Comparison of ENCODE assay signal across 9 cellular contexts in genomic region chr20:8305449-8305978, GRCh38.
A peak's percentile ranks its signal among the peaks of the same experiment; 100 is the strongest.
DNase-seq lines count a peak whose midpoint lies in the region; ATAC-seq, FAIRE-seq and TF ChIP-seq lines count a peak whose summit lies in the region.
"Had no signal": no experiment of that assay in that cellular context is flagged by ENCODE, and none has a peak within 500 bp of the region (broad histone marks: within the 10 kb centered on the region; RNA-seq: fewer than 3 reads in every experiment).

No MANE protein-coding gene starts in this region.

- no peak overlapping the region for H3K18ac ChIP-seq in H1 (ENCODE audit: extremely low read depth, low read length)

- H2BK120ac ChIP-seq in H1 (replicated peaks; ENCODE audit: low read depth, low read length) = no peak overlapping the region

- H3K9me3 ChIP-seq in breast epithelium (no peaks in the 10 kb centered on the region), H1 (ENCODE audit: insufficient read depth in 2 of 2, low read depth in 1 of 2, low read length in 1 of 2) (no peaks in the 10 kb centered on the region), transverse colon (no peaks in the 10 kb centered on the region)

- TF ChIP-seq POLR2A in breast epithelium (IDR thresholded peaks at IDR 0.05) = no peak
- TF ChIP-seq POLR2A in H1 (IDR thresholded peaks at IDR 0.05; ENCODE audit: control extremely low read depth in 1 of 2, low read depth in 2 of 2, low read length in 2 of 2) = no peak
- no peak for TF ChIP-seq POLR2A in transverse colon (IDR thresholded peaks at IDR 0.05)

- no peak for TF ChIP-seq EP300 in H1 (IDR thresholded peaks at IDR 0.05; ENCODE audit: borderline replicate concordance in 1 of 2, low read depth in 2 of 2, low read length in 2 of 2)
- no peak for TF ChIP-seq EP300 in transverse colon (IDR thresholded peaks at IDR 0.05; ENCODE audit: low read depth)

- H3K27me3 ChIP-seq in breast epithelium (no peaks in the 10 kb centered on the region), H1 (replicated peaks in 1 of 4; ENCODE audit: control insufficient read depth in 3 of 4, extremely low read depth in 1 of 4, insufficient read depth in 3 of 4, low read length in 3 of 4) (no peaks in the 10 kb centered on the region), transverse colon (no peaks in the 10 kb centered on the region)

- no peak overlapping the region for H2BK15ac ChIP-seq in H1 (ENCODE audit: low read length)

- H3K9me3 Mint-ChIP-seq in MCF 10A (ENCODE audit: unreplicated experiment) (no peaks in the 10 kb centered on the region), nephron (no peaks in the 10 kb centered on the region)

- H3K79me2 ChIP-seq in H1 (ENCODE audit: control insufficient read depth in 1 of 2, insufficient read depth in 2 of 2, low read length in 2 of 2) = no peaks in the 10 kb centered on the region

- H2BK20ac ChIP-seq in H1 (ENCODE audit: low read length) = no peak overlapping the region

- 30% methylated on average over 11 of the region's 11 CpGs; no CpG with 5 or more reads in 1 of the 2 experiments for WGBS in H1 (ENCODE audit: extremely low coverage in 1 of 2, insufficient coverage in 1 of 2, insufficient read length in 1 of 2, insufficient replicate concordance in 2 of 2, low coverage in 1 of 2, low lambda C conversion rate in 2 of 2, missing lambda C conversion rate in 1 of 2), 2 experiments
- 40 to 48% methylated on average over 1 to 11 of the region's 11 CpGs for WGBS in transverse colon (ENCODE audit: low coverage in 1 of 2), 2 donors

- H3K9ac ChIP-seq in H1 (replicated peaks in 1 of 4; ENCODE audit: extremely low read depth in 1 of 4, low read depth in 3 of 4, low read length in 3 of 4) = no peak overlapping the region

- no peak overlapping the region for H2BK5ac ChIP-seq in H1 (ENCODE audit: low read depth, low read length)

- H4K20me1 ChIP-seq in H1 (replicated peaks in 1 of 2; ENCODE audit: control insufficient read depth in 1 of 2, insufficient read depth in 2 of 2, low read length in 2 of 2) = no peaks in the 10 kb centered on the region

- POLR2A ChIA-PET in MCF 10A (lab: Yijun Ruan, JAX) = no interaction called here
- POLR2A ChIA-PET in H1 (lab: Charles Lee; ENCODE audit: partially characterized antibody) = no interaction called here

- 0 out of 2 replicates have a peak overlapping the region, but pooled peaks have one; percentile 47 for H2AFZ ChIP-seq in H1 (ENCODE audit: low read length)

- in situ Hi-C loops in transverse colon (cut with MboI; ENCODE audit: low pct_ligation_motif_present in 1 of 4, low pct_unique_long_range_greater_than_20kb in 1 of 4, low sequenced_read_pairs in 3 of 4) = loop anchor here in 2 of 4 donors (10.0 to 25.0 kb wide), 2 partner anchors 168 to 171 kb away; partner anchors contain the start of gene PLCB1 (in 2 of the 2)

- H4K5ac ChIP-seq in H1 (ENCODE audit: insufficient read length, low read depth, low read length) = no peak overlapping the region

- H3K27ac Mint-ChIP-seq in MCF 10A (ENCODE audit: low read depth, unreplicated experiment) = no peak overlapping the region
- peak overlapping the region in 2 of 3 experiments; percentile 36 to 43 for H3K27ac Mint-ChIP-seq in nephron

- H3K27ac ChIP-seq in breast epithelium (no peak overlapping the region), H1 (ENCODE audit: low read depth, low read length) (no peak overlapping the region), transverse colon (no peak overlapping the region)
- H3K27ac ChIP-seq: skin epidermis had no signal

- H3K56ac ChIP-seq in H1 (replicated peaks; ENCODE audit: insufficient read length, low read depth, low read length) = no peak overlapping the region

- TF ChIP-seq CTCF in MCF 10A (IDR thresholded peaks at IDR 0.05; ENCODE audit: unreplicated experiment) (peak; percentile 54), breast epithelium (IDR thresholded peaks at IDR 0.05) (peak in 1 of 3 donors; percentile 32), H1 (IDR thresholded peaks at IDR 0.05; ENCODE audit: control extremely low read depth in 1 of 3, insufficient read depth in 1 of 3, low read depth in 1 of 3, low read length in 3 of 3) (peak; percentile 77 to 91 (median 79)), nephron (IDR thresholded peaks at IDR 0.05; ENCODE audit: unreplicated experiment in 3 of 3) (peak; percentile 32 to 53 (median 50)), transverse colon (IDR thresholded peaks at IDR 0.05) (peak; percentile 36 to 68 (median 48))

- CTCF ChIA-PET in MCF 10A (lab: Yijun Ruan, JAX) = interaction anchor here (0.6 to 1.7 kb wide), 3 partner anchors 80 to 183 kb away, joined by 3 to 4 read pairs (median 3); no protein-coding TSS in a partner anchor
- CTCF ChIA-PET in H1 (lab: Charles Lee; ENCODE audit: partially characterized antibody) = interaction anchor here (0.8 to 3.2 kb wide), 12 partner anchors 8 to 415 kb away, joined by 3 to 21 read pairs (median 4); no protein-coding TSS in a partner anchor

- no peak overlapping the region for H2BK12ac ChIP-seq in H1 (ENCODE audit: low read depth, low read length)

- no TSS peak for BruUV-seq in MCF 10A (replicated peaks; lab: Mats Ljungman, UMichigan)

- H3K27me3 Mint-ChIP-seq in MCF 10A (ENCODE audit: insufficient read depth, unreplicated experiment) = no peaks in the 10 kb centered on the region
- no peaks in the 10 kb centered on the region for H3K27me3 Mint-ChIP-seq in nephron (ENCODE audit: low read depth)

- no peak overlapping the region for H3K4me3 ChIP-seq in breast epithelium
- H3K4me3 ChIP-seq in H1 (ENCODE audit: extremely low read depth in 1 of 4, insufficient read depth in 2 of 4, low read depth in 3 of 4, low read length in 4 of 4) = no peak overlapping the region
- H3K4me3 ChIP-seq in transverse colon = no peak overlapping the region
- H3K4me3 ChIP-seq: skin epidermis had no signal

- TF ChIP-seq RAD21 in H1 (IDR thresholded peaks at IDR 0.05 in 1 of 2, conservative IDR thresholded peaks at IDR 0.05 in 1 of 2; ENCODE audit: low read depth in 2 of 2, low read length in 2 of 2) = peak; percentile 64 to 71

- no peak overlapping the region for H3K4ac ChIP-seq in H1 (replicated peaks; ENCODE audit: insufficient read length, low read depth, low read length)

- H3K14ac ChIP-seq in H1 (ENCODE audit: insufficient read length) = no peak overlapping the region

- H2AK5ac ChIP-seq in H1 (ENCODE audit: low read depth, low read length) = no peak overlapping the region

- no peaks in the 10 kb centered on the region for H3K23me2 ChIP-seq in H1 (ENCODE audit: low read depth, low read length)

- peak; percentile 95 for ATAC-seq in HG02852 (IDR thresholded peaks at IDR 0.05; ENCODE audit: unreplicated experiment)

- intact Hi-C loops in MCF 10A (cut with micrococcal nuclease) = loop anchor here (1.0 kb wide), 1 partner anchor 173 kb away; the partner anchor contains the start of gene PLCB1
- intact Hi-C loops in breast epithelium (cut with DNase I; ENCODE audit: low total_unique reads) = no loop called here
- intact Hi-C loops in transverse colon (cut with DNase I; ENCODE audit: low total_unique reads) = no loop called here

- no peak overlapping the region for H4K8ac ChIP-seq in H1 (ENCODE audit: extremely low read depth, insufficient read depth, low read length)

- peak; percentile 79 for DNase-seq in MCF 10A (ENCODE audit: unreplicated experiment)
- no peak for DNase-seq in breast epithelium (ENCODE audit: low spot score in 2 of 2)
- peak; percentile 17 to 32 for DNase-seq in NCI-H1930 (lab: John Stamatoyannopoulos, UW)
- DNase-seq in activated CD4-positive, alpha-beta T cell treated with anti-CD3 and anti-CD28 coated beads, Interleukin-2, amount 50 U/mL, for 1 hour = peak; percentile 59
- DNase-seq in H1 (ENCODE audit: low read depth in 1 of 2, low spot score in 2 of 2) = peak; percentile 72 to 75
- DNase-seq in transverse colon = peak; percentile 53

- no peaks in the 10 kb centered on the region for H3K4me1 Mint-ChIP-seq in MCF 10A (ENCODE audit: insufficient read depth, unreplicated experiment)
- peaks cover 23% of the 10 kb centered on the region for H3K4me1 Mint-ChIP-seq in nephron

- H3K79me1 ChIP-seq in H1 (ENCODE audit: low read depth, low read length) = no peaks in the 10 kb centered on the region

- H3K4me1 ChIP-seq in breast epithelium (no peaks in the 10 kb centered on the region), H1 (replicated peaks in 1 of 4; ENCODE audit: control insufficient read depth in 3 of 4, insufficient read depth in 4 of 4, low read length in 3 of 4) (peaks cover 0 to 5% (median 2%) of the 10 kb centered on the region in 4 experiments; a peak in 4 of 7 replicates), transverse colon (peaks cover 0 to 4% (median 0%) of the 10 kb centered on the region in 4 donors)

- H4K91ac ChIP-seq in H1 (replicated peaks; ENCODE audit: insufficient read length, low read length) = no peak overlapping the region

- H3K36me3 Mint-ChIP-seq in MCF 10A (ENCODE audit: insufficient read depth, unreplicated experiment) (no peaks in the 10 kb centered on the region), nephron (ENCODE audit: low read depth) (no peaks in the 10 kb centered on the region)

- no peaks in the 10 kb centered on the region for H3K36me3 ChIP-seq in breast epithelium
- H3K36me3 ChIP-seq in H1 (ENCODE audit: control insufficient read depth in 2 of 4, insufficient read depth in 4 of 4, low read length in 3 of 4) = no peaks in the 10 kb centered on the region
- no peaks in the 10 kb centered on the region for H3K36me3 ChIP-seq in transverse colon

- no peak overlapping the region for H3K23ac ChIP-seq in H1 (ENCODE audit: insufficient read length)

- peak; percentile 96 for FAIRE-seq in H1 (lab: Jason Lieb, UNC)

- no peak overlapping the region for H3K4me2 ChIP-seq in H1 (ENCODE audit: insufficient read depth in 1 of 2, low read depth in 2 of 2, low read length in 2 of 2)

- H3K4me3 Mint-ChIP-seq in MCF 10A (ENCODE audit: unreplicated experiment) (no peak overlapping the region), nephron (no peak overlapping the region)

TF ChIP-seq in H1, 55 proteins besides CTCF, POLR2A, EP300 and RAD21 (continues in another document):
- TF ChIP-seq TCF12 (IDR thresholded peaks at IDR 0.05; ENCODE audit: low read depth, low read length) = peak; percentile 99
- TF ChIP-seq JUND (IDR thresholded peaks at IDR 0.05; ENCODE audit: low read length) = 0 out of 2 replicates have a peak, but pooled peaks have one; percentile 50
- TF ChIP-seq, protein P1, sequence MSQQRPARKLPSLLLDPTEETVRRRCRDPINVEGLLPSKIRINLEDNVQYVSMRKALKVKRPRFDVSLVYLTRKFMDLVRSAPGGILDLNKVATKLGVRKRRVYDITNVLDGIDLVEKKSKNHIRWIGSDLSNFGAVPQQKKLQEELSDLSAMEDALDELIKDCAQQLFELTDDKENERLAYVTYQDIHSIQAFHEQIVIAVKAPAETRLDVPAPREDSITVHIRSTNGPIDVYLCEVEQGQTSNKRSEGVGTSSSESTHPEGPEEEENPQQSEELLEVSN (IDR thresholded peaks at IDR 0.05) = no peak
- 0 out of 2 replicates have a peak, but pooled peaks have one; percentile 58 for TF ChIP-seq KDM1A (IDR thresholded peaks at IDR 0.05; ENCODE audit: borderline replicate concordance, low read length)
- TF ChIP-seq, protein P2, sequence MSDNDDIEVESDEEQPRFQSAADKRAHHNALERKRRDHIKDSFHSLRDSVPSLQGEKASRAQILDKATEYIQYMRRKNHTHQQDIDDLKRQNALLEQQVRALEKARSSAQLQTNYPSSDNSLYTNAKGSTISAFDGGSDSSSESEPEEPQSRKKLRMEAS (IDR thresholded peaks at IDR 0.05) = 0 out of 2 replicates have a peak, but pooled peaks have one; percentile 29
- TF ChIP-seq CHD1 (IDR thresholded peaks at IDR 0.05; ENCODE audit: low read depth, low read length) = no peak

Comparison
In these comparisons a context has a peak if more than half of its experiments do, and no peak if none do; other contexts are left out.
1. DNase-seq: peak in MCF 10A (single experiment), NCI-H1930 (2 of 2), activated CD4-positive, alpha-beta T cell treated with anti-CD3 and anti-CD28 coated beads, Interleukin-2, amount 50 U/mL, for 1 hour (single experiment), H1 (2 of 2) and transverse colon (single experiment); none in breast epithelium (0 of 2).